ENCODE assay signal across 27 cellular contexts in genomic region chr4:147284935-147285334, GRCh38.
"Had no signal": no experiment of that assay in that cellular context is flagged by ENCODE, and none has a peak within 500 bp of the region (broad histone marks: within the 10 kb centered on the region; RNA-seq: fewer than 3 reads in every experiment).

No MANE protein-coding gene starts in this region.

- ATAC-seq: activated T-helper 17 cell treated with anti-CD3 and anti-CD28 coated beads, Interleukin-2, amount 50 U/mL, for 72 hours had no signal

- H3K4me1 ChIP-seq: colonic mucosa, esophagus muscularis mucosa had no signal

- H3K9me3 ChIP-seq: colonic mucosa, esophagus muscularis mucosa had no signal

- H3K27me3 ChIP-seq: brain microvascular endothelial cell, cardiac muscle cell, colonic mucosa, esophagus muscularis mucosa had no signal

- H3K27ac ChIP-seq: brain microvascular endothelial cell, cardiac muscle cell, colonic mucosa, esophagus muscularis mucosa had no signal

- FAIRE-seq: astrocyte, endothelial cell of umbilical vein had no signal

- H3K36me3 ChIP-seq: brain microvascular endothelial cell, cardiac muscle cell, colonic mucosa, esophagus muscularis mucosa had no signal

- H3K4me3 ChIP-seq: cardiac muscle cell, colonic mucosa, esophagus muscularis mucosa had no signal

- DNase-seq: activated CD4-positive, alpha-beta memory T cell treated with anti-CD3 and anti-CD28 coated beads, Interleukin-2, amount 10 ng/mL, durations not matched to agents 7 days and 5 days; activated CD4-positive, alpha-beta T cell treated with anti-CD3 and anti-CD28 coated beads for 1 hour; activated CD4-positive, alpha-beta T cell treated with anti-CD3 and anti-CD28 coated beads for 4 hours; activated CD4-positive, alpha-beta T cell treated with anti-CD3 and anti-CD28 coated beads, Interleukin-2, amount 10 ng/mL, durations not matched to agents 7 days and 5 days; activated CD4-positive, alpha-beta T cell treated with anti-CD3 and anti-CD28 coated beads, Interleukin-2, amount 50 U/mL, for 4 hours; activated CD4-positive, CD25-positive, alpha-beta regulatory T cell; activated CD8-positive, alpha-beta memory T cell treated with anti-CD3 and anti-CD28 coated beads, Interleukin-2, amount 50 U/mL, for 48 hours; activated effector memory CD4-positive, alpha-beta T cell treated with Interleukin-2 at 50 U/mL for 16 hours; activated gamma-delta T cell treated with Interleukin-2 at 50 U/mL for 16 hours; activated naive CD4-positive, alpha-beta T cell treated with anti-CD3 and anti-CD28 coated beads, Interleukin-2, amount 50 U/mL, for 16 hours; activated naive CD4-positive, alpha-beta T cell treated with Interleukin-2 at 50 U/mL for 16 hours; activated T-cell treated with anti-CD3 and anti-CD28 coated beads for 4 hours; activated T-cell treated with anti-CD3 and anti-CD28 coated beads, Interleukin-2, amount 50 U/mL, for 24 hours; amniotic stem cell; brain microvascular endothelial cell; central memory CD4-positive, alpha-beta T cell; cerebellar nuclear complex; colonic mucosa; effector CD8-positive, alpha-beta T cell; erythroblast; head of caudate nucleus; T-helper 2 cell had no signal
